In the genomic region with DNA sequence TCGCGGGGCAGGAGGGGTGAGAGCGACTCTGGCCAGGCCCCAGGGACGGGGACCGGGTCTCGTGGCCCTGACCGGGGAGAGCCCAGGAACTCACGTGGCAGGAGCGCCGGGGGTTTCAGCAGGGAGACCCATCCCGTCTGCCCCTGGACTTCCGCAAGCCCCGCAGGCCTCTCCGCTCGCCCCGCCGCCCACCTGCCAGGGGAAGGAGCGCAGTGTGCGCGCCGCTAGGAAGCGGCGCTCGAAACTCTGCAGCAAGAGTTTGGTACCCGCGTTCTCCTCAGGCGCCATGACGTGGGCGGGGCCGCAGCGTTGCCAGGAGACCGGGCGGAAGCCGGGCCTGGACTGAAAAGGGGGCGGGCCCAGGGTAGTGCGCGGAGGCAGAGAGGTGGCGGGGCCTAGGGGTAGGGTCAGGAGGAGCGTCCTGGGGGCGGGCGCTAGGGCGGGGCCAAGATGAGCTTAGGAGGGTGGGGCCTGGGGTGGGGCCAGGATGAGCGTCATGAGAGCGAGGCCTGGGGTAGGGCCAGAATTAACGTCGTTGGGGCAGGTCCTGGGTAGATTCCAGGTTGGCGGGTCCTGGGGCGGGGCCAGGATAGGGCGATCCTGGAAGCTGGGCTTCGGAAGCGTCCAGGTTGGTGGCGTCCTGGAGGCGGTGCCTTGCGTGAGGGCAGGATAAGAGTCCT, we compare ENCODE assay signal across 9 cellular contexts. TPM values are rescaled to one million over a fixed set of nuclear protein-coding genes. Genes with fewer than 3 reads are reported as not detected.
DNase-seq lines count a peak whose midpoint lies in the region; ATAC-seq and TF ChIP-seq lines count a peak whose summit lies in the region.
"Had no signal": no experiment of that assay in that cellular context is flagged by ENCODE, and none has a peak within 500 bp of the region (broad histone marks: within the 10 kb centered on the region; RNA-seq: fewer than 3 reads in every experiment).

No MANE protein-coding gene starts in this region.

- no peaks in the 10 kb centered on the region for H3K36me3 ChIP-seq in kidney epithelial cell (ENCODE audit: control insufficient read depth, insufficient read depth, low read length)

- no peaks in the 10 kb centered on the region for H3K36me3 Mint-ChIP-seq in chondrocyte (ENCODE audit: low read depth)

- no peaks in the 10 kb centered on the region for H3K27me3 Mint-ChIP-seq in chondrocyte (ENCODE audit: low read depth)

- peak overlapping the region; percentile 91 for H3K27ac Mint-ChIP-seq in chondrocyte (ENCODE audit: unreplicated experiment)

- DNase-seq in AG20443 (ENCODE audit: low spot score) (peak; percentile 95), NCI-H446 treated with DMSO at 0.1 percent for 48 hours (lab: John Stamatoyannopoulos, UW) (peak; percentile 97), chondrocyte (ENCODE audit: low spot score) (peak; percentile 100), kidney epithelial cell (ENCODE audit: low read depth) (peak; percentile 86)
- DNase-seq in activated CD4-positive, alpha-beta T cell treated with anti-CD3 and anti-CD28 coated beads for 1 hour: peak; percentile 98
- peak; percentile 99 for DNase-seq in stimulated activated CD4-positive, alpha-beta T cell treated with anti-CD3 and anti-CD28 coated beads, Interleukin-15, amount 100 ng/mL, for 24 hours

- peaks cover 27% of the 10 kb centered on the region for H3K4me1 Mint-ChIP-seq in chondrocyte (ENCODE audit: low read depth)

- peak overlapping the region; percentile 88 for H3K4me3 ChIP-seq in kidney epithelial cell (ENCODE audit: low read depth, low read length)

- H3K9me3 Mint-ChIP-seq in chondrocyte (ENCODE audit: low read depth): no peaks in the 10 kb centered on the region

- peak; percentile 54 for TF ChIP-seq POLR2A in GM19099 (IDR thresholded peaks at IDR 0.05; ENCODE audit: extremely low read depth, insufficient read length, low read depth)

- no peak for TF ChIP-seq CTCF in chondrocyte (IDR thresholded peaks at IDR 0.05)
- no peak for TF ChIP-seq CTCF in kidney epithelial cell (IDR thresholded peaks at IDR 0.05; ENCODE audit: insufficient read depth, low read length, poor library complexity, severe bottlenecking)

- no peaks in the 10 kb centered on the region for H3K27me3 ChIP-seq in kidney epithelial cell (ENCODE audit: control insufficient read depth, insufficient read depth, low read length)

- peak; percentile 87 for ATAC-seq in HG03378 (IDR thresholded peaks at IDR 0.05; ENCODE audit: unreplicated experiment)

- H3K4me3 Mint-ChIP-seq in chondrocyte (ENCODE audit: unreplicated experiment): peak overlapping the region; percentile 87

RNA-seq across cellular contexts. Expression of gene ALG1L2, which starts 29.7 kb away (rescaled TPM):
- total RNA-seq in chondrocyte: 0.82 to 1.3 TPM in 2 of 3 replicates, not detected in the other
- total RNA-seq in kidney epithelial cell: not detected in 2 replicates
- total RNA-seq: T-helper 1 cell treated with Interleukin-12 subunit alpha and Interleukin-12 subunit beta and Interleukin-4 antibody, amounts not matched to agents 30 ng/mL and 1 ng/mL, for 36 hours had no signal

Comparison
In these comparisons a context has a peak if more than half of its experiments do, and no peak if none do; other contexts are left out.
1. Peak in every context shown above with its lines: DNase-seq, ATAC-seq and H3K4me3 ChIP-seq.